1 cellular context compared by ENCODE assay signal in the genomic region with DNA sequence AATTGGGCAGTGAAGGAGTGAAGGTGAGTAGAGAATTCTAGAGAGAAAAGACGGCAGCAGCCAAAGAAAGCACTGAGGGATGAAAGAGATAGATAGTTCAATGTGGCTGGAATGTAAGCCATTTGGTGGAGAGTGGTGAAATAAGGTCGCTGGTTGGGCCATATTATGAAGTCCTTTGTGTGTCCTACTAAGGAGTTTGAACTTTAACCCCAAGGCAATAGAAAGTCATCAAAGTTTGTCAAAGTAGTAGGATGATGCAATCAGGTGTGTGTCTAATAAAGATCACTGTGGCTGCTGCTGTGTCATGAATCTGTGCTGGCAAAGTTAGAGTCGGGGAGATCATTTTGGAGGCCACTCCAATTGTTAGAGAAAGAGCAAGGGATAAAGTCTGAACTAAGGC.
TF ChIP-seq lines count a peak whose summit lies in the region.

No MANE protein-coding gene starts in this region.

TF ChIP-seq in K562, 482 proteins besides CTCF, POLR2A, EP300 and RAD21 (continues in another document):
- TF ChIP-seq, protein P1, sequence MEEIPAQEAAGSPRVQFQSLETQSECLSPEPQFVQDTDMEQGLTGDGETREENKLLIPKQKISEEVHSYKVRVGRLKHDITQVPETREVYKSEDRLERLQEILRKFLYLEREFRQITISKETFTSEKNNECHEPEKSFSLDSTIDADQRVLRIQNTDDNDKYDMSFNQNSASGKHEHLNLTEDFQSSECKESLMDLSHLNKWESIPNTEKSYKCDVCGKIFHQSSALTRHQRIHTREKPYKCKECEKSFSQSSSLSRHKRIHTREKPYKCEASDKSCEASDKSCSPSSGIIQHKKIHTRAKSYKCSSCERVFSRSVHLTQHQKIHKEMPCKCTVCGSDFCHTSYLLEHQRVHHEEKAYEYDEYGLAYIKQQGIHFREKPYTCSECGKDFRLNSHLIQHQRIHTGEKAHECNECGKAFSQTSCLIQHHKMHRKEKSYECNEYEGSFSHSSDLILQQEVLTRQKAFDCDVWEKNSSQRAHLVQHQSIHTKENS (CRISPR knock-in tag; IDR thresholded peaks at IDR 0.05): no peak
- TF ChIP-seq ZBTB8A (IDR thresholded peaks at IDR 0.05; ENCODE audit: partially characterized antibody) (no peak), ZNF311 (CRISPR knock-in tag; IDR thresholded peaks at IDR 0.05) (no peak), SREBF1 (IDR thresholded peaks at IDR 0.05; ENCODE audit: borderline replicate concordance, low read depth, low read length) (no peak), ZNF24 (IDR thresholded peaks at IDR 0.05) (no peak), ZFP1 (CRISPR knock-in tag; IDR thresholded peaks at IDR 0.05) (no peak), HIVEP1 (CRISPR knock-in tag; IDR thresholded peaks at IDR 0.05) (no peak), ZNF3 (CRISPR knock-in tag; IDR thresholded peaks at IDR 0.05) (no peak), DPF2 (IDR thresholded peaks at IDR 0.05) (peak; percentile 68), NCOR1 (IDR thresholded peaks at IDR 0.05) (no peak), FOXJ2 (tag; IDR thresholded peaks at IDR 0.05) (no peak), JUN (IDR thresholded peaks at IDR 0.05; ENCODE audit: borderline replicate concordance, low read depth, low read length) (0 out of 2 replicates have a peak, but pooled peaks have one; percentile 54), JUN (CRISPR knock-in tag; IDR thresholded peaks at IDR 0.05; ENCODE audit: borderline replicate concordance) (no peak), DMBX1 (CRISPR knock-in tag; IDR thresholded peaks at IDR 0.05; ENCODE audit: borderline replicate concordance) (peak; percentile 50; the same call in 1 of the 2 replicates), CHD1 (IDR thresholded peaks at IDR 0.05; ENCODE audit: low read length) (no peak), PHF21A (IDR thresholded peaks at IDR 0.05; ENCODE audit: borderline replicate concordance, low read depth) (no peak), CBX8 (IDR thresholded peaks at IDR 0.05; ENCODE audit: borderline replicate concordance, extremely low read depth, low read depth, low read length, poor library complexity, severe bottlenecking) (no peak), U2AF1 (optimal IDR thresholded peaks at IDR 0.05; ENCODE audit: low read depth, low read length) (no peak), ZNF354B (CRISPR knock-in tag; IDR thresholded peaks at IDR 0.05) (no peak), NFATC3 (IDR thresholded peaks at IDR 0.05) (no peak), TBL1XR1 (IDR thresholded peaks at IDR 0.05; ENCODE audit: low read length in 2 of 2) (no peak), MTA1 (IDR thresholded peaks at IDR 0.05; ENCODE audit: borderline replicate concordance) (no peak), NEUROD1 (IDR thresholded peaks at IDR 0.05; ENCODE audit: borderline replicate concordance, low read depth, low read length, partially characterized antibody) (no peak), PYGO2 (tag; IDR thresholded peaks at IDR 0.05) (no peak), CBFA2T2 (conservative IDR thresholded peaks at IDR 0.05) (0 out of 2 replicates have a peak, but pooled peaks have one; percentile 11), EWSR1 (IDR thresholded peaks at IDR 0.05; ENCODE audit: borderline replicate concordance, low read depth, partially characterized antibody) (no peak), MCM5 (IDR thresholded peaks at IDR 0.05; ENCODE audit: low read depth) (no peak), SMARCA5 (IDR thresholded peaks at IDR 0.05) (no peak), NFIX (CRISPR knock-in tag; IDR thresholded peaks at IDR 0.05; ENCODE audit: low read depth) (no peak), MAZ (CRISPR knock-in tag; conservative IDR thresholded peaks at IDR 0.05 in 1 of 2, IDR thresholded peaks at IDR 0.05 in 1 of 2) (no peak), ZFP36 (IDR thresholded peaks at IDR 0.05; ENCODE audit: low read depth, low read length, partially characterized antibody) (no peak), TCFL5 (CRISPR knock-in tag; conservative IDR thresholded peaks at IDR 0.05) (no peak), PTRF (tag; IDR thresholded peaks at IDR 0.05) (no peak), BCOR (IDR thresholded peaks at IDR 0.05) (no peak), POLR2AphosphoS2 (IDR thresholded peaks at IDR 0.05; ENCODE audit: low read length) (no peak), ZNF785 (CRISPR knock-in tag; IDR thresholded peaks at IDR 0.05) (no peak), FOXA1 (IDR thresholded peaks at IDR 0.05; ENCODE audit: borderline replicate concordance) (no peak), SMAD4 (CRISPR knock-in tag; conservative IDR thresholded peaks at IDR 0.05) (peak; percentile 31; the same call in 1 of the 2 replicates), SAP30 (IDR thresholded peaks at IDR 0.05; ENCODE audit: borderline replicate concordance, insufficient read depth, low read depth, low read length, poor library complexity, severe bottlenecking) (no peak), STAG1 (CRISPR knock-in tag; IDR thresholded peaks at IDR 0.05; ENCODE audit: borderline replicate concordance) (no peak), KDM4B (IDR thresholded peaks at IDR 0.05; ENCODE audit: borderline replicate concordance in 2 of 2, low read depth in 1 of 2) (no peak), POLR2H (tag; IDR thresholded peaks at IDR 0.05; ENCODE audit: low read depth) (no peak), ZNF780A (CRISPR knock-in tag; IDR thresholded peaks at IDR 0.05) (no peak), ZNF584 (CRISPR knock-in tag; IDR thresholded peaks at IDR 0.05; ENCODE audit: low read depth) (no peak)
- TF ChIP-seq, protein P2, sequence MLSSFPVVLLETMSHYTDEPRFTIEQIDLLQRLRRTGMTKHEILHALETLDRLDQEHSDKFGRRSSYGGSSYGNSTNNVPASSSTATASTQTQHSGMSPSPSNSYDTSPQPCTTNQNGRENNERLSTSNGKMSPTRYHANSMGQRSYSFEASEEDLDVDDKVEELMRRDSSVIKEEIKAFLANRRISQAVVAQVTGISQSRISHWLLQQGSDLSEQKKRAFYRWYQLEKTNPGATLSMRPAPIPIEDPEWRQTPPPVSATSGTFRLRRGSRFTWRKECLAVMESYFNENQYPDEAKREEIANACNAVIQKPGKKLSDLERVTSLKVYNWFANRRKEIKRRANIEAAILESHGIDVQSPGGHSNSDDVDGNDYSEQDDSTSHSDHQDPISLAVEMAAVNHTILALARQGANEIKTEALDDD (IDR thresholded peaks at IDR 0.05): no peak
- TF ChIP-seq, protein P3, sequence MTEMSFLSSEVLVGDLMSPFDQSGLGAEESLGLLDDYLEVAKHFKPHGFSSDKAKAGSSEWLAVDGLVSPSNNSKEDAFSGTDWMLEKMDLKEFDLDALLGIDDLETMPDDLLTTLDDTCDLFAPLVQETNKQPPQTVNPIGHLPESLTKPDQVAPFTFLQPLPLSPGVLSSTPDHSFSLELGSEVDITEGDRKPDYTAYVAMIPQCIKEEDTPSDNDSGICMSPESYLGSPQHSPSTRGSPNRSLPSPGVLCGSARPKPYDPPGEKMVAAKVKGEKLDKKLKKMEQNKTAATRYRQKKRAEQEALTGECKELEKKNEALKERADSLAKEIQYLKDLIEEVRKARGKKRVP (CRISPR knock-in tag; IDR thresholded peaks at IDR 0.05): peak; percentile 96
- TF ChIP-seq, protein P4, sequence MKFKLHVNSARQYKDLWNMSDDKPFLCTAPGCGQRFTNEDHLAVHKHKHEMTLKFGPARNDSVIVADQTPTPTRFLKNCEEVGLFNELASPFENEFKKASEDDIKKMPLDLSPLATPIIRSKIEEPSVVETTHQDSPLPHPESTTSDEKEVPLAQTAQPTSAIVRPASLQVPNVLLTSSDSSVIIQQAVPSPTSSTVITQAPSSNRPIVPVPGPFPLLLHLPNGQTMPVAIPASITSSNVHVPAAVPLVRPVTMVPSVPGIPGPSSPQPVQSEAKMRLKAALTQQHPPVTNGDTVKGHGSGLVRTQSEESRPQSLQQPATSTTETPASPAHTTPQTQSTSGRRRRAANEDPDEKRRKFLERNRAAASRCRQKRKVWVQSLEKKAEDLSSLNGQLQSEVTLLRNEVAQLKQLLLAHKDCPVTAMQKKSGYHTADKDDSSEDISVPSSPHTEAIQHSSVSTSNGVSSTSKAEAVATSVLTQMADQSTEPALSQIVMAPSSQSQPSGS (CRISPR knock-in tag; IDR thresholded peaks at IDR 0.05): no peak
- TF ChIP-seq, protein P5, sequence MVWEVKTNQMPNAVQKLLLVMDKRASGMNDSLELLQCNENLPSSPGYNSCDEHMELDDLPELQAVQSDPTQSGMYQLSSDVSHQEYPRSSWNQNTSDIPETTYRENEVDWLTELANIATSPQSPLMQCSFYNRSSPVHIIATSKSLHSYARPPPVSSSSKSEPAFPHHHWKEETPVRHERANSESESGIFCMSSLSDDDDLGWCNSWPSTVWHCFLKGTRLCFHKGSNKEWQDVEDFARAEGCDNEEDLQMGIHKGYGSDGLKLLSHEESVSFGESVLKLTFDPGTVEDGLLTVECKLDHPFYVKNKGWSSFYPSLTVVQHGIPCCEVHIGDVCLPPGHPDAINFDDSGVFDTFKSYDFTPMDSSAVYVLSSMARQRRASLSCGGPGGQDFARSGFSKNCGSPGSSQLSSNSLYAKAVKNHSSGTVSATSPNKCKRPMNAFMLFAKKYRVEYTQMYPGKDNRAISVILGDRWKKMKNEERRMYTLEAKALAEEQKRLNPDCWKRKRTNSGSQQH (CRISPR knock-in tag; IDR thresholded peaks at IDR 0.05): no peak
- TF ChIP-seq, protein P6, sequence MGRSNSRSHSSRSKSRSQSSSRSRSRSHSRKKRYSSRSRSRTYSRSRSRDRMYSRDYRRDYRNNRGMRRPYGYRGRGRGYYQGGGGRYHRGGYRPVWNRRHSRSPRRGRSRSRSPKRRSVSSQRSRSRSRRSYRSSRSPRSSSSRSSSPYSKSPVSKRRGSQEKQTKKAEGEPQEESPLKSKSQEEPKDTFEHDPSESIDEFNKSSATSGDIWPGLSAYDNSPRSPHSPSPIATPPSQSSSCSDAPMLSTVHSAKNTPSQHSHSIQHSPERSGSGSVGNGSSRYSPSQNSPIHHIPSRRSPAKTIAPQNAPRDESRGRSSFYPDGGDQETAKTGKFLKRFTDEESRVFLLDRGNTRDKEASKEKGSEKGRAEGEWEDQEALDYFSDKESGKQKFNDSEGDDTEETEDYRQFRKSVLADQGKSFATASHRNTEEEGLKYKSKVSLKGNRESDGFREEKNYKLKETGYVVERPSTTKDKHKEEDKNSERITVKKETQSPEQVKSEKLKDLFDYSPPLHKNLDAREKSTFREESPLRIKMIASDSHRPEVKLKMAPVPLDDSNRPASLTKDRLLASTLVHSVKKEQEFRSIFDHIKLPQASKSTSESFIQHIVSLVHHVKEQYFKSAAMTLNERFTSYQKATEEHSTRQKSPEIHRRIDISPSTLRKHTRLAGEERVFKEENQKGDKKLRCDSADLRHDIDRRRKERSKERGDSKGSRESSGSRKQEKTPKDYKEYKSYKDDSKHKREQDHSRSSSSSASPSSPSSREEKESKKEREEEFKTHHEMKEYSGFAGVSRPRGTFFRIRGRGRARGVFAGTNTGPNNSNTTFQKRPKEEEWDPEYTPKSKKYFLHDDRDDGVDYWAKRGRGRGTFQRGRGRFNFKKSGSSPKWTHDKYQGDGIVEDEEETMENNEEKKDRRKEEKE (IDR thresholded peaks at IDR 0.05; ENCODE audit: borderline replicate concordance in 1 of 2, control insufficient read depth in 1 of 2, low read depth in 2 of 2, low read length in 1 of 2): no peak
- TF ChIP-seq, protein P7, sequence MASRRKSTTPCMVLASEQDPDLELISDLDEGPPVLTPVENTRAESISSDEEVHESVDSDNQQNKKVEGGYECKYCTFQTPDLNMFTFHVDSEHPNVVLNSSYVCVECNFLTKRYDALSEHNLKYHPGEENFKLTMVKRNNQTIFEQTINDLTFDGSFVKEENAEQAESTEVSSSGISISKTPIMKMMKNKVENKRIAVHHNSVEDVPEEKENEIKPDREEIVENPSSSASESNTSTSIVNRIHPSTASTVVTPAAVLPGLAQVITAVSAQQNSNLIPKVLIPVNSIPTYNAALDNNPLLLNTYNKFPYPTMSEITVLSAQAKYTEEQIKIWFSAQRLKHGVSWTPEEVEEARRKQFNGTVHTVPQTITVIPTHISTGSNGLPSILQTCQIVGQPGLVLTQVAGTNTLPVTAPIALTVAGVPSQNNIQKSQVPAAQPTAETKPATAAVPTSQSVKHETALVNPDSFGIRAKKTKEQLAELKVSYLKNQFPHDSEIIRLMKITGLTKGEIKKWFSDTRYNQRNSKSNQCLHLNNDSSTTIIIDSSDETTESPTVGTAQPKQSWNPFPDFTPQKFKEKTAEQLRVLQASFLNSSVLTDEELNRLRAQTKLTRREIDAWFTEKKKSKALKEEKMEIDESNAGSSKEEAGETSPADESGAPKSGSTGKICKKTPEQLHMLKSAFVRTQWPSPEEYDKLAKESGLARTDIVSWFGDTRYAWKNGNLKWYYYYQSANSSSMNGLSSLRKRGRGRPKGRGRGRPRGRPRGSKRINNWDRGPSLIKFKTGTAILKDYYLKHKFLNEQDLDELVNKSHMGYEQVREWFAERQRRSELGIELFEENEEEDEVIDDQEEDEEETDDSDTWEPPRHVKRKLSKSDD (conservative IDR thresholded peaks at IDR 0.05; ENCODE audit: low read length): no peak
- TF ChIP-seq, protein P8, sequence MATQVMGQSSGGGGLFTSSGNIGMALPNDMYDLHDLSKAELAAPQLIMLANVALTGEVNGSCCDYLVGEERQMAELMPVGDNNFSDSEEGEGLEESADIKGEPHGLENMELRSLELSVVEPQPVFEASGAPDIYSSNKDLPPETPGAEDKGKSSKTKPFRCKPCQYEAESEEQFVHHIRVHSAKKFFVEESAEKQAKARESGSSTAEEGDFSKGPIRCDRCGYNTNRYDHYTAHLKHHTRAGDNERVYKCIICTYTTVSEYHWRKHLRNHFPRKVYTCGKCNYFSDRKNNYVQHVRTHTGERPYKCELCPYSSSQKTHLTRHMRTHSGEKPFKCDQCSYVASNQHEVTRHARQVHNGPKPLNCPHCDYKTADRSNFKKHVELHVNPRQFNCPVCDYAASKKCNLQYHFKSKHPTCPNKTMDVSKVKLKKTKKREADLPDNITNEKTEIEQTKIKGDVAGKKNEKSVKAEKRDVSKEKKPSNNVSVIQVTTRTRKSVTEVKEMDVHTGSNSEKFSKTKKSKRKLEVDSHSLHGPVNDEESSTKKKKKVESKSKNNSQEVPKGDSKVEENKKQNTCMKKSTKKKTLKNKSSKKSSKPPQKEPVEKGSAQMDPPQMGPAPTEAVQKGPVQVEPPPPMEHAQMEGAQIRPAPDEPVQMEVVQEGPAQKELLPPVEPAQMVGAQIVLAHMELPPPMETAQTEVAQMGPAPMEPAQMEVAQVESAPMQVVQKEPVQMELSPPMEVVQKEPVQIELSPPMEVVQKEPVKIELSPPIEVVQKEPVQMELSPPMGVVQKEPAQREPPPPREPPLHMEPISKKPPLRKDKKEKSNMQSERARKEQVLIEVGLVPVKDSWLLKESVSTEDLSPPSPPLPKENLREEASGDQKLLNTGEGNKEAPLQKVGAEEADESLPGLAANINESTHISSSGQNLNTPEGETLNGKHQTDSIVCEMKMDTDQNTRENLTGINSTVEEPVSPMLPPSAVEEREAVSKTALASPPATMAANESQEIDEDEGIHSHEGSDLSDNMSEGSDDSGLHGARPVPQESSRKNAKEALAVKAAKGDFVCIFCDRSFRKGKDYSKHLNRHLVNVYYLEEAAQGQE (CRISPR knock-in tag; IDR thresholded peaks at IDR 0.05; ENCODE audit: low read depth): no peak
- TF ChIP-seq, protein P9, sequence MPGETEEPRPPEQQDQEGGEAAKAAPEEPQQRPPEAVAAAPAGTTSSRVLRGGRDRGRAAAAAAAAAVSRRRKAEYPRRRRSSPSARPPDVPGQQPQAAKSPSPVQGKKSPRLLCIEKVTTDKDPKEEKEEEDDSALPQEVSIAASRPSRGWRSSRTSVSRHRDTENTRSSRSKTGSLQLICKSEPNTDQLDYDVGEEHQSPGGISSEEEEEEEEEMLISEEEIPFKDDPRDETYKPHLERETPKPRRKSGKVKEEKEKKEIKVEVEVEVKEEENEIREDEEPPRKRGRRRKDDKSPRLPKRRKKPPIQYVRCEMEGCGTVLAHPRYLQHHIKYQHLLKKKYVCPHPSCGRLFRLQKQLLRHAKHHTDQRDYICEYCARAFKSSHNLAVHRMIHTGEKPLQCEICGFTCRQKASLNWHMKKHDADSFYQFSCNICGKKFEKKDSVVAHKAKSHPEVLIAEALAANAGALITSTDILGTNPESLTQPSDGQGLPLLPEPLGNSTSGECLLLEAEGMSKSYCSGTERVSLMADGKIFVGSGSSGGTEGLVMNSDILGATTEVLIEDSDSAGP (CRISPR knock-in tag; IDR thresholded peaks at IDR 0.05): no peak
